In genomic region chr1:46413596-46413985, GRCh38 we compare ENCODE assay signal across 9 cellular contexts. TPM values are rescaled to one million over a fixed set of nuclear protein-coding genes. Genes with fewer than 3 reads are reported as not detected.
A peak's percentile ranks its signal among the peaks of the same experiment; 100 is the strongest.
DNase-seq lines count a peak whose midpoint lies in the region; ATAC-seq and TF ChIP-seq lines count a peak whose summit lies in the region.
"Had no signal": no experiment of that assay in that cellular context is flagged by ENCODE, and none has a peak within 500 bp of the region (broad histone marks: within the 10 kb centered on the region; RNA-seq: fewer than 3 reads in every experiment).

No MANE protein-coding gene starts in this region.

- no peak overlapping the region for H3K4me3 ChIP-seq in SJCRH30
- H3K4me3 ChIP-seq in endodermal cell (ENCODE audit: low read length), result no peak overlapping the region
- H3K4me3 ChIP-seq in coronary artery, result no peak overlapping the region
- H3K4me3 ChIP-seq: skin epidermis had no signal

- H3K9me3 ChIP-seq in SJCRH30 (replicated peaks) (no peaks in the 10 kb centered on the region), endodermal cell (ENCODE audit: control insufficient read depth, low read length) (no peaks in the 10 kb centered on the region)

- WGBS in endodermal cell (ENCODE audit: insufficient coverage in 1 of 2, insufficient read length in 1 of 2), 2 experiments, result 78 to 79% methylated on average over 3 to 7 of the region's 7 CpGs

- TF ChIP-seq CTCF in CD14-positive monocyte (IDR thresholded peaks at IDR 0.05) (no peak), endodermal cell (conservative IDR thresholded peaks at IDR 0.05) (peak; percentile 72), coronary artery (IDR thresholded peaks at IDR 0.05) (no peak)

- no peak overlapping the region for H3K4me3 Mint-ChIP-seq in CD14-positive monocyte
- no peak overlapping the region for H3K4me3 Mint-ChIP-seq in endodermal cell

- H3K27me3 Mint-ChIP-seq in CD14-positive monocyte (ENCODE audit: low read depth in 3 of 3), result peaks cover 0 to 3% (median 0%) of the 10 kb centered on the region in 3 donors
- H3K27me3 Mint-ChIP-seq in endodermal cell (ENCODE audit: insufficient read depth), result peaks cover 15% of the 10 kb centered on the region

- H3K27ac ChIP-seq in SJCRH30 (no peak overlapping the region), endodermal cell (ENCODE audit: low read depth, low read length) (no peak overlapping the region), coronary artery (no peak overlapping the region)
- H3K27ac ChIP-seq: skin epidermis had no signal

- H3K4me1 Mint-ChIP-seq in CD14-positive monocyte (peaks cover 7% of the 10 kb centered on the region), endodermal cell (no peaks in the 10 kb centered on the region)

- H3K27ac Mint-ChIP-seq in CD14-positive monocyte (peak overlapping the region in 4 of 7 donors; percentile 46 to 54 (median 49)), endodermal cell (no peak overlapping the region)

- ATAC-seq in GM19463 (IDR thresholded peaks at IDR 0.05; ENCODE audit: unreplicated experiment), result peak; percentile 66

- no peak overlapping the region for H3K9ac ChIP-seq in endodermal cell (ENCODE audit: extremely low read depth, low read length, poor library complexity, severe bottlenecking)

- H3K4me1 ChIP-seq in SJCRH30 (no peaks in the 10 kb centered on the region), endodermal cell (ENCODE audit: control insufficient read depth, insufficient read depth, low read length) (no peaks in the 10 kb centered on the region)

- H3K36me3 ChIP-seq in SJCRH30 (no peaks in the 10 kb centered on the region), endodermal cell (ENCODE audit: control insufficient read depth, insufficient read depth, low read length) (no peaks in the 10 kb centered on the region)

- no peak for DNase-seq in CD14-positive monocyte (ENCODE audit: low spot score)
- DNase-seq in SJCRH30, result peak; percentile 19 to 45
- DNase-seq in endodermal cell, result peak; percentile 86
- peak; percentile 34 for DNase-seq in superior temporal gyrus (ENCODE audit: extremely low spot score)
- DNase-seq in A172 (ENCODE audit: low spot score), result no peak
- DNase-seq in NCI-H146 treated with DMSO at 0.1 percent for 48 hours (lab: John Stamatoyannopoulos, UW; ENCODE audit: unreplicated experiment), result no peak
- DNase-seq in coronary artery (ENCODE audit: low spot score), result no peak

- H3K9me3 Mint-ChIP-seq in CD14-positive monocyte, result peaks cover 0 to 1% (median 0%) of the 10 kb centered on the region in 7 donors
- H3K9me3 Mint-ChIP-seq in endodermal cell, result no peaks in the 10 kb centered on the region

- H3K27me3 ChIP-seq in SJCRH30 (peaks cover 7% of the 10 kb centered on the region; the same call in 1 of the 2 replicates), endodermal cell (ENCODE audit: control insufficient read depth, insufficient read depth, low read length, poor library complexity, severe bottlenecking) (peaks cover 17% of the 10 kb centered on the region)

- intact Hi-C loops in CD14-positive monocyte (cut with micrococcal nuclease), result no loop called here

- peaks cover 50 to 64% of the 10 kb centered on the region in 2 donors for H3K36me3 Mint-ChIP-seq in CD14-positive monocyte
- peaks cover 7% of the 10 kb centered on the region for H3K36me3 Mint-ChIP-seq in endodermal cell (ENCODE audit: low read depth)

RNA-seq across cellular contexts. Expression of gene FAAH, which starts 19.5 kb away (rescaled TPM):
- 10 to 100 TPM; 11.5 TPM for polyA plus RNA-seq in CD14-positive monocyte
- 0.34 TPM in 1 of 2 replicates, not detected in the other for total RNA-seq in SJCRH30 (2014; rRNA removed; shearing (Covaris generic))
- 10 to 100 TPM; 27.1 to 56.6 TPM for total RNA-seq in endodermal cell
- polyA plus RNA-seq in endodermal cell (2013, experiment 1 of 2), result 4.1 TPM
- 2.5 TPM for polyA plus RNA-seq in endodermal cell (2013, experiment 2 of 2)
- total RNA-seq in A172 (2014; rRNA removed; shearing (Covaris generic)), result not detected in 2 replicates

Comparison
In these comparisons a context has a peak if more than half of its experiments do, and no peak if none do; other contexts are left out.
1. DNase-seq: peak in SJCRH30 (2 of 2), endodermal cell (single experiment) and superior temporal gyrus (single experiment); none in CD14-positive monocyte (single experiment), A172 (single experiment), NCI-H146 treated with DMSO at 0.1 percent for 48 hours (single experiment) and coronary artery (single experiment).
2. RNA of gene FAAH, which starts 19.5 kb away (total RNA-seq): 27.1 to 56.6 TPM in endodermal cell; 0.34 TPM in SJCRH30 and not detected in A172; every median in the first group is over 10 times any median in the second.